In the genomic region with DNA sequence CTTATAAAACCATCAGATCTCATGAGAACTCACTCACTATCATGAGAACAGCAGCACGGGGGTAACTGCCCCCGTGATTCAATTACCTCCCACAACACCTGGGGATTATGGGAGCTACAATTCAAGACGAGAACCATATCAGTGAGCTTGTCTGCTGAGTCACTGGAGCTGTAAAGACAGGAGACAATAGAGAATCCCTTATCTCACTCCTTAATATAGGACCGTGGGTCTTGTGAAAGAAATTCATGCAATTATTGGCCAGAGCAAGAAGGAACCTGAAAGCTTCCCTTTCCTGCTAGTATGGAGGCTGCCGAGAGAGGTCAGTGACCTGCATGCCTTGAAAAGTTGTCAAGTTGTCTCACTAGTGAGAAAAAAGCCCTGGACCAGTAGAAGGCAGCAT, we compare ENCODE assay signal across 31 cellular contexts. TPM values are rescaled to one million over a fixed set of nuclear protein-coding genes. Genes with fewer than 3 reads are reported as not detected.
DNase-seq lines count a peak whose midpoint lies in the region; ATAC-seq, FAIRE-seq and TF ChIP-seq lines count a peak whose summit lies in the region.
"Had no signal": no experiment of that assay in that cellular context is flagged by ENCODE, and none has a peak within 500 bp of the region (broad histone marks: within the 10 kb centered on the region; RNA-seq: fewer than 3 reads in every experiment).

No MANE protein-coding gene starts in this region.

- no peak overlapping the region for H3K27ac Mint-ChIP-seq in naive thymus-derived CD4-positive, alpha-beta T cell
- no peak overlapping the region for H3K27ac Mint-ChIP-seq in activated CD8-positive, alpha-beta T cell treated with anti-CD3 and anti-CD28 coated beads, Interleukin-2, amount 10 ng/mL, durations not matched to agents 7 days and 5 days
- H3K27ac Mint-ChIP-seq: activated naive CD8-positive, alpha-beta T cell treated with anti-CD3 and anti-CD28 coated beads, Interleukin-2, amount 10 ng/mL, durations not matched to agents 7 days and 5 days; nephron progenitor cell; T-helper 1 cell treated with Interleukin-12 subunit alpha and Interleukin-12 subunit beta and Interleukin-4 antibody, amounts not matched to agents 30 μg/mL and 1 μg/mL, for 36 hours had no signal

- no peaks in the 10 kb centered on the region for H3K79me2 ChIP-seq in H1 (ENCODE audit: control insufficient read depth in 1 of 2, insufficient read depth in 2 of 2, low read length in 2 of 2)

- peaks cover 0 to 7% (median 6%) of the 10 kb centered on the region in 5 donors for H3K36me3 Mint-ChIP-seq in naive thymus-derived CD4-positive, alpha-beta T cell
- H3K36me3 Mint-ChIP-seq in activated CD8-positive, alpha-beta T cell treated with anti-CD3 and anti-CD28 coated beads, Interleukin-2, amount 10 ng/mL, durations not matched to agents 7 days and 5 days (ENCODE audit: low read depth) = no peaks in the 10 kb centered on the region
- H3K36me3 Mint-ChIP-seq: activated naive CD8-positive, alpha-beta T cell treated with anti-CD3 and anti-CD28 coated beads, Interleukin-2, amount 10 ng/mL, durations not matched to agents 7 days and 5 days had no signal

- H3K27me3 Mint-ChIP-seq in naive thymus-derived CD4-positive, alpha-beta T cell = peaks cover 0 to 10% (median 0%) of the 10 kb centered on the region in 5 donors
- H3K27me3 Mint-ChIP-seq in activated CD8-positive, alpha-beta T cell treated with anti-CD3 and anti-CD28 coated beads, Interleukin-2, amount 10 ng/mL, durations not matched to agents 7 days and 5 days (ENCODE audit: low read depth) = peaks cover 2% of the 10 kb centered on the region

- TF ChIP-seq CTCF in HL-60 (IDR thresholded peaks at IDR 0.05; ENCODE audit: insufficient read depth, low read length) (no peak), H1 (IDR thresholded peaks at IDR 0.05; ENCODE audit: control extremely low read depth in 1 of 3, insufficient read depth in 1 of 3, low read depth in 1 of 3, low read length in 3 of 3) (no peak)

- H3K4me3 Mint-ChIP-seq in naive thymus-derived CD4-positive, alpha-beta T cell = no peak overlapping the region
- no peak overlapping the region for H3K4me3 Mint-ChIP-seq in activated CD8-positive, alpha-beta T cell treated with anti-CD3 and anti-CD28 coated beads, Interleukin-2, amount 10 ng/mL, durations not matched to agents 7 days and 5 days
- H3K4me3 Mint-ChIP-seq: activated naive CD8-positive, alpha-beta T cell treated with anti-CD3 and anti-CD28 coated beads, Interleukin-2, amount 10 ng/mL, durations not matched to agents 7 days and 5 days; nephron progenitor cell; T-helper 1 cell treated with Interleukin-12 subunit alpha and Interleukin-12 subunit beta and Interleukin-4 antibody, amounts not matched to agents 30 μg/mL and 1 μg/mL, for 36 hours had no signal

- no peak overlapping the region for H4K5ac ChIP-seq in H1 (ENCODE audit: insufficient read length, low read depth, low read length)

- H3K4me3 ChIP-seq in HL-60 (replicated peaks; ENCODE audit: insufficient read depth, low read length) (no peak overlapping the region), H1 (ENCODE audit: extremely low read depth in 1 of 4, insufficient read depth in 2 of 4, low read depth in 3 of 4, low read length in 4 of 4) (no peak overlapping the region)
- H3K4me3 ChIP-seq in naive thymus-derived CD4-positive, alpha-beta T cell (ENCODE audit: low read length) = no peak overlapping the region
- H3K4me3 ChIP-seq: BLaER1, dorsolateral prefrontal cortex, pancreas, SJSA1, stomach, tibial nerve had no signal

- H3K23me2 ChIP-seq in H1 (ENCODE audit: low read depth, low read length) = no peaks in the 10 kb centered on the region

- H3K14ac ChIP-seq in H1 (ENCODE audit: insufficient read length) = no peak overlapping the region

- peaks cover 0 to 2% (median 0%) of the 10 kb centered on the region in 7 donors for H3K4me1 Mint-ChIP-seq in naive thymus-derived CD4-positive, alpha-beta T cell
- H3K4me1 Mint-ChIP-seq in activated CD8-positive, alpha-beta T cell treated with anti-CD3 and anti-CD28 coated beads, Interleukin-2, amount 10 ng/mL, durations not matched to agents 7 days and 5 days (ENCODE audit: low read depth) = no peaks in the 10 kb centered on the region
- H3K4me1 Mint-ChIP-seq: activated naive CD8-positive, alpha-beta T cell treated with anti-CD3 and anti-CD28 coated beads, Interleukin-2, amount 10 ng/mL, durations not matched to agents 7 days and 5 days; nephron progenitor cell had no signal

- no peak overlapping the region for H3K27ac ChIP-seq in HL-60 (replicated peaks)
- H3K27ac ChIP-seq in H1 (ENCODE audit: low read depth, low read length) = no peak overlapping the region
- no peak overlapping the region for H3K27ac ChIP-seq in naive thymus-derived CD4-positive, alpha-beta T cell (ENCODE audit: low read depth, low read length)
- H3K27ac ChIP-seq: BLaER1, dorsolateral prefrontal cortex, pancreas, SJSA1, stomach, tibial nerve, VCaP had no signal

- H3K27me3 ChIP-seq in HL-60 (ENCODE audit: insufficient read depth, poor library complexity, severe bottlenecking) (no peaks in the 10 kb centered on the region), H1 (replicated peaks in 1 of 4; ENCODE audit: control insufficient read depth in 3 of 4, extremely low read depth in 1 of 4, insufficient read depth in 3 of 4, low read length in 3 of 4) (no peaks in the 10 kb centered on the region)
- H3K27me3 ChIP-seq in naive thymus-derived CD4-positive, alpha-beta T cell (ENCODE audit: control insufficient read depth in 2 of 2, insufficient read depth in 2 of 2, low read length in 2 of 2) = no peaks in the 10 kb centered on the region
- H3K27me3 ChIP-seq: BLaER1, dorsolateral prefrontal cortex, pancreas, SJSA1, stomach, tibial nerve had no signal

- no peak overlapping the region for H3K9ac ChIP-seq in H1 (replicated peaks in 1 of 4; ENCODE audit: extremely low read depth in 1 of 4, low read depth in 3 of 4, low read length in 3 of 4)
- H3K9ac ChIP-seq: BLaER1 had no signal

- H2AFZ ChIP-seq in H1 (ENCODE audit: low read length) = no peak overlapping the region

- no peak overlapping the region for H2BK120ac ChIP-seq in H1 (replicated peaks; ENCODE audit: low read depth, low read length)

- no peaks in the 10 kb centered on the region for H3K79me1 ChIP-seq in H1 (ENCODE audit: low read depth, low read length)

- H2BK5ac ChIP-seq in H1 (ENCODE audit: low read depth, low read length) = no peak overlapping the region; the same call in 1 of the 2 replicates

- POLR2A ChIA-PET in H1 (lab: Charles Lee; ENCODE audit: partially characterized antibody) = no interaction called here
- POLR2A ChIA-PET in naive thymus-derived CD4-positive, alpha-beta T cell (lab: Charles Lee) = no interaction called here
- POLR2A ChIA-PET in activated CD8-positive, alpha-beta T cell treated with anti-CD3 and anti-CD28 coated beads, Interleukin-2, amount 10 ng/mL, durations not matched to agents 7 days and 5 days (lab: Charles Lee) = no interaction called here

- no peak overlapping the region for H3K18ac ChIP-seq in H1 (ENCODE audit: extremely low read depth, low read length)

- no peak overlapping the region for H4K91ac ChIP-seq in H1 (replicated peaks; ENCODE audit: insufficient read length, low read length)

- H2BK15ac ChIP-seq in H1 (ENCODE audit: low read length) = 0 out of 2 replicates have a peak overlapping the region, but pooled peaks have one; percentile 11

- no peak overlapping the region for H3K4me2 ChIP-seq in H1 (ENCODE audit: insufficient read depth in 1 of 2, low read depth in 2 of 2, low read length in 2 of 2)
- H3K4me2 ChIP-seq: BLaER1 had no signal

- H3K56ac ChIP-seq in H1 (replicated peaks; ENCODE audit: insufficient read length, low read depth, low read length) = no peak overlapping the region

- no peak overlapping the region for H4K8ac ChIP-seq in H1 (ENCODE audit: extremely low read depth, insufficient read depth, low read length)

- no peak overlapping the region for H2BK12ac ChIP-seq in H1 (ENCODE audit: low read depth, low read length)

- H3K4me1 ChIP-seq in H1 (replicated peaks in 1 of 4; ENCODE audit: control insufficient read depth in 3 of 4, insufficient read depth in 4 of 4, low read length in 3 of 4) = peaks cover 0 to 2% (median 0%) of the 10 kb centered on the region in 4 experiments; a peak in 1 of 7 replicates
- no peaks in the 10 kb centered on the region for H3K4me1 ChIP-seq in naive thymus-derived CD4-positive, alpha-beta T cell (ENCODE audit: control insufficient read depth in 2 of 2, insufficient read depth in 2 of 2, low read length in 2 of 2)
- H3K4me1 ChIP-seq: BLaER1, pancreas, stomach, tibial nerve had no signal

- H2BK20ac ChIP-seq in H1 (ENCODE audit: low read length) = no peak overlapping the region

- no peak for FAIRE-seq in H1 (lab: Jason Lieb, UNC)
- FAIRE-seq: astrocyte, keratinocyte, pancreas, small intestine had no signal

- intact Hi-C loops in naive thymus-derived CD4-positive, alpha-beta T cell (cut with micrococcal nuclease) = no loop called here

- CTCF ChIA-PET in H1 (lab: Charles Lee; ENCODE audit: partially characterized antibody) = interaction anchor here (0.6 kb wide), 2 partner anchors 109 to 112 kb away, joined by 3 read pairs; no protein-coding TSS in a partner anchor
- CTCF ChIA-PET in naive thymus-derived CD4-positive, alpha-beta T cell (lab: Charles Lee) = no interaction called here
- CTCF ChIA-PET in activated CD8-positive, alpha-beta T cell treated with anti-CD3 and anti-CD28 coated beads, Interleukin-2, amount 10 ng/mL, durations not matched to agents 7 days and 5 days (lab: Charles Lee) = no interaction called here

- H3K23ac ChIP-seq in H1 (ENCODE audit: insufficient read length) = no peak overlapping the region

- no peaks in the 10 kb centered on the region for H3K9me3 ChIP-seq in H1 (ENCODE audit: insufficient read depth in 2 of 2, low read depth in 1 of 2, low read length in 1 of 2)
- peaks cover 0 to 6% (median 0%) of the 10 kb centered on the region in 3 experiments for H3K9me3 ChIP-seq in naive thymus-derived CD4-positive, alpha-beta T cell (ENCODE audit: control insufficient read depth in 2 of 3, low read length in 3 of 3)
- H3K9me3 ChIP-seq: BLaER1, pancreas, SJSA1 had no signal

- peak; percentile 62 to 63 for DNase-seq in HL-60 (ENCODE audit: low read depth in 1 of 2, low spot score in 1 of 2)
- DNase-seq in SKM-1 treated with dmso at 0.1 percent for 144 hours (lab: John Stamatoyannopoulos, UW; ENCODE audit: unreplicated experiment) = peak; percentile 6
- no peak for DNase-seq in H1 (ENCODE audit: low read depth in 1 of 2, low spot score in 2 of 2)
- DNase-seq in naive thymus-derived CD4-positive, alpha-beta T cell = no peak
- no peak for DNase-seq in activated CD8-positive, alpha-beta T cell treated with anti-CD3 and anti-CD28 coated beads, Interleukin-2, amount 10 ng/mL, durations not matched to agents 7 days and 5 days
- DNase-seq: activated CD4-positive, alpha-beta T cell treated with anti-CD3 and anti-CD28 coated beads for 4 hours; activated CD8-positive, alpha-beta memory T cell treated with anti-CD3 and anti-CD28 coated beads for 24 hours; activated effector memory CD4-positive, alpha-beta T cell treated with Interleukin-2 at 50 U/mL for 16 hours; activated naive CD8-positive, alpha-beta T cell treated with anti-CD3 and anti-CD28 coated beads, Interleukin-2, amount 10 ng/mL, durations not matched to agents 7 days and 5 days; central memory CD4-positive, alpha-beta T cell; DMS79; dorsolateral prefrontal cortex; glutamatergic neuron; NCI-H1048; NCI-H1930; NCI-H526 treated with DMSO at 0.1 percent for 48 hours; nephron progenitor cell; pancreas; small intestine; stimulated activated CD4-positive, alpha-beta T cell treated with anti-CD3 and anti-CD28 coated beads, Interleukin-1b, Interleukin-23, amount 100 ng/mL, for 48 hours; stomach had no signal

- peak; percentile 56 for ATAC-seq in naive thymus-derived CD4-positive, alpha-beta T cell
- ATAC-seq in HG03432 (IDR thresholded peaks at IDR 0.05; ENCODE audit: unreplicated experiment) = no peak
- no peak for ATAC-seq in activated CD8-positive, alpha-beta T cell treated with anti-CD3 and anti-CD28 coated beads, Interleukin-2, amount 10 ng/mL, durations not matched to agents 7 days and 5 days
- ATAC-seq in HG02870 (IDR thresholded peaks at IDR 0.05; ENCODE audit: unreplicated experiment) = no peak
- ATAC-seq: HCT116, pancreas had no signal

- H3K9me3 Mint-ChIP-seq in naive thymus-derived CD4-positive, alpha-beta T cell = peaks cover 2 to 12% (median 7%) of the 10 kb centered on the region in 11 donors
- H3K9me3 Mint-ChIP-seq in activated CD8-positive, alpha-beta T cell treated with anti-CD3 and anti-CD28 coated beads, Interleukin-2, amount 10 ng/mL, durations not matched to agents 7 days and 5 days (ENCODE audit: insufficient read depth) = no peaks in the 10 kb centered on the region
- H3K9me3 Mint-ChIP-seq: T-helper 1 cell treated with Interleukin-12 subunit alpha and Interleukin-12 subunit beta and Interleukin-4 antibody, amounts not matched to agents 30 μg/mL and 1 μg/mL, for 36 hours had no signal

- TF ChIP-seq POLR2A in H1 (IDR thresholded peaks at IDR 0.05; ENCODE audit: control extremely low read depth in 1 of 2, low read depth in 2 of 2, low read length in 2 of 2) = no peak

- no peaks in the 10 kb centered on the region for H4K20me1 ChIP-seq in H1 (replicated peaks in 1 of 2; ENCODE audit: control insufficient read depth in 1 of 2, insufficient read depth in 2 of 2, low read length in 2 of 2)
- H4K20me1 ChIP-seq: BLaER1 had no signal

- no peak for TF ChIP-seq EP300 in H1 (IDR thresholded peaks at IDR 0.05; ENCODE audit: borderline replicate concordance in 1 of 2, low read depth in 2 of 2, low read length in 2 of 2)

- TF ChIP-seq RAD21 in H1 (IDR thresholded peaks at IDR 0.05 in 1 of 2, conservative IDR thresholded peaks at IDR 0.05 in 1 of 2; ENCODE audit: low read depth in 2 of 2, low read length in 2 of 2) = no peak

- 81% methylated on average over 5 of the region's 5 CpGs; no CpG with 5 or more reads in 1 of the 2 experiments for WGBS in H1 (ENCODE audit: extremely low coverage in 1 of 2, insufficient coverage in 1 of 2, insufficient read length in 1 of 2, insufficient replicate concordance in 2 of 2, low coverage in 1 of 2, low lambda C conversion rate in 2 of 2, missing lambda C conversion rate in 1 of 2), 2 experiments

- no peak overlapping the region for H3K4ac ChIP-seq in H1 (replicated peaks; ENCODE audit: insufficient read length, low read depth, low read length)

- H3K36me3 ChIP-seq in H1 (ENCODE audit: control insufficient read depth in 2 of 4, insufficient read depth in 4 of 4, low read length in 3 of 4) = no peaks in the 10 kb centered on the region
- no peaks in the 10 kb centered on the region for H3K36me3 ChIP-seq in naive thymus-derived CD4-positive, alpha-beta T cell (ENCODE audit: control insufficient read depth in 2 of 3, insufficient read depth in 3 of 3, low read length in 3 of 3)
- H3K36me3 ChIP-seq: BLaER1, pancreas, SJSA1, stomach, tibial nerve had no signal

- no peak overlapping the region for H2AK5ac ChIP-seq in H1 (ENCODE audit: low read depth, low read length)

RNA-seq across cellular contexts. Expression of a gene that starts 9.5 kb away (rescaled TPM):
- 1.1 and 2.0 TPM in 2 replicates for total RNA-seq in H1 (2021; fragmentation: NEBNext Ultra II Directional; extraction: Animal tissue kit (Norgen Biotek cat#: 25700))
- polyA plus RNA-seq in H1 (2011; rRNA removed) = 0.74 and 1.1 TPM in 2 replicates
- 1.5 TPM for polyA plus RNA-seq in H1 (2011; cell fraction: cytosol; rRNA removed)
- polyA plus RNA-seq in H1 (2011; cell fraction: nucleus; rRNA removed) = 0.39 TPM
- 0.71 to 3.1 TPM (median 1.1 TPM) in 4 replicates for polyA plus RNA-seq in H1 (2012, experiment 1 of 2)
- polyA plus RNA-seq in H1 (2012, experiment 2 of 2) = 0.59 TPM
- 4.4 TPM for polyA plus RNA-seq in H1 (2013, experiment 1 of 2)
- 4.7 TPM for polyA plus RNA-seq in H1 (2013, experiment 2 of 2)
- 0.60 and 1.4 TPM in 2 replicates for polyA minus RNA-seq in H1 (2011; rRNA and poly(A)+ RNA removed)
- polyA minus RNA-seq in H1 (2011; cell fraction: cytosol; rRNA and poly(A)+ RNA removed) = not detected
- polyA minus RNA-seq in H1 (2011; cell fraction: nucleus; rRNA and poly(A)+ RNA removed) = 0.90 TPM
- under 1 TPM in 1 of 5 experiments, not detected in 4; 0.34 TPM for total RNA-seq in naive thymus-derived CD4-positive, alpha-beta T cell
- polyA plus RNA-seq in naive thymus-derived CD4-positive, alpha-beta T cell = not detected
- total RNA-seq in activated CD8-positive, alpha-beta T cell treated with anti-CD3 and anti-CD28 coated beads, Interleukin-2, amount 10 ng/mL, durations not matched to agents 7 days and 5 days = not detected
- total RNA-seq: activated naive CD8-positive, alpha-beta T cell treated with anti-CD3 and anti-CD28 coated beads, Interleukin-2, amount 10 ng/mL, durations not matched to agents 7 days and 5 days had no signal

RNA-seq across cellular contexts. Expression of a gene that starts 58.4 kb away (rescaled TPM):
- 4.5 and 5.0 TPM in 2 replicates for total RNA-seq in H1 (2021; fragmentation: NEBNext Ultra II Directional; extraction: Animal tissue kit (Norgen Biotek cat#: 25700))
- 0.57 and 1.1 TPM in 2 replicates for polyA plus RNA-seq in H1 (2011; rRNA removed)
- polyA plus RNA-seq in H1 (2011; cell fraction: cytosol; rRNA removed) = 1.8 TPM
- polyA plus RNA-seq in H1 (2011; cell fraction: nucleus; rRNA removed) = 0.31 TPM
- polyA plus RNA-seq in H1 (2012, experiment 1 of 2) = 3.3 to 5.1 TPM (median 3.9 TPM) in 4 replicates
- 1.6 TPM for polyA plus RNA-seq in H1 (2012, experiment 2 of 2)
- polyA plus RNA-seq in H1 (2013, experiment 1 of 2) = 3.6 TPM
- polyA plus RNA-seq in H1 (2013, experiment 2 of 2) = 3.5 TPM
- 0.60 and 0.71 TPM in 2 replicates for polyA minus RNA-seq in H1 (2011; rRNA and poly(A)+ RNA removed)
- polyA minus RNA-seq in H1 (2011; cell fraction: cytosol; rRNA and poly(A)+ RNA removed) = 1.2 TPM
- polyA minus RNA-seq in H1 (2011; cell fraction: nucleus; rRNA and poly(A)+ RNA removed) = 2.0 TPM
- 10 to 100 TPM; 14.9 to 69.9 (median 29.3) TPM for total RNA-seq in naive thymus-derived CD4-positive, alpha-beta T cell
- polyA plus RNA-seq in naive thymus-derived CD4-positive, alpha-beta T cell = 10 to 100 TPM; 28.8 to 51.4 TPM
- 10 to 100 TPM; 62.2 to 70.2 TPM for total RNA-seq in activated CD8-positive, alpha-beta T cell treated with anti-CD3 and anti-CD28 coated beads, Interleukin-2, amount 10 ng/mL, durations not matched to agents 7 days and 5 days

Comparison
In these comparisons a context has a peak if more than half of its experiments do, and no peak if none do; other contexts are left out.
1. DNase-seq: peak in HL-60 (2 of 2) and SKM-1 treated with dmso at 0.1 percent for 144 hours (single experiment); none in H1 (0 of 2), naive thymus-derived CD4-positive, alpha-beta T cell (0 of 9) and activated CD8-positive, alpha-beta T cell treated with anti-CD3 and anti-CD28 coated beads, Interleukin-2, amount 10 ng/mL, durations not matched to agents 7 days and 5 days (single experiment).